In genomic region chr17:4675791-4676190, GRCh38 we compare ENCODE assay signal across 20 cellular contexts. TPM values are rescaled to one million over a fixed set of nuclear protein-coding genes. Genes with fewer than 3 reads are reported as not detected.
DNase-seq lines count a peak whose midpoint lies in the region; ATAC-seq lines count a peak whose summit lies in the region.
"Had no signal": no experiment of that assay in that cellular context is flagged by ENCODE, and none has a peak within 500 bp of the region (broad histone marks: within the 10 kb centered on the region; RNA-seq: fewer than 3 reads in every experiment).

No MANE protein-coding gene starts in this region.

- no peak for ATAC-seq in stimulated activated naive CD8-positive, alpha-beta T cell treated with anti-CD3 and anti-CD28 coated beads, Interleukin-15, Interleukin-2, amounts not matched to agents 100 U/mL and 50 U/mL, for 24 hours
- ATAC-seq in stimulated activated naive CD8-positive, alpha-beta T cell treated with anti-CD3 and anti-CD28 coated beads, Interleukin-15, amount 100 ng/mL, for 72 hours = no peak
- ATAC-seq in HG03175 (IDR thresholded peaks at IDR 0.05; ENCODE audit: unreplicated experiment) = no peak
- ATAC-seq: PC-3 had no signal

- intact Hi-C loops in activated CD4-positive, alpha-beta T cell treated with anti-CD3 and anti-CD28 coated beads, Interleukin-2, amount 10 ng/mL, durations not matched to agents 24 days and 14 days (cut with micrococcal nuclease) = no loop called here
- intact Hi-C loops in dendritic cell treated with granulocyte-macrophage colony-stimulating factor and Interleukin-4, amounts not matched to agents 40 ng/mL and 50 ng/mL, for 4 days (cut with micrococcal nuclease) = no loop called here

- H3K27ac Mint-ChIP-seq in activated CD4-positive, alpha-beta T cell treated with anti-CD3 and anti-CD28 coated beads, Interleukin-2, amount 10 ng/mL, durations not matched to agents 24 days and 14 days = no peak overlapping the region
- peak overlapping the region; percentile 36 for H3K27ac Mint-ChIP-seq in stimulated activated naive CD8-positive, alpha-beta T cell treated with anti-CD3 and anti-CD28 coated beads, Interleukin-15, Interleukin-2, amounts not matched to agents 100 ng/mL and 50 ng/mL, for 24 hours
- H3K27ac Mint-ChIP-seq in dendritic cell treated with granulocyte-macrophage colony-stimulating factor and Interleukin-4, amounts not matched to agents 40 ng/mL and 50 ng/mL, for 4 days = peak overlapping the region; percentile 91
- peak overlapping the region; percentile 1 to 34 for H3K27ac Mint-ChIP-seq in stimulated activated naive CD8-positive, alpha-beta T cell treated with anti-CD3 and anti-CD28 coated beads, Interleukin-15, amount 100 ng/mL, for 72 hours
- H3K27ac Mint-ChIP-seq: CD4-positive, CD25-positive, alpha-beta regulatory T cell had no signal

- H3K36me3 Mint-ChIP-seq in activated CD4-positive, alpha-beta T cell treated with anti-CD3 and anti-CD28 coated beads, Interleukin-2, amount 10 ng/mL, durations not matched to agents 24 days and 14 days (ENCODE audit: low read depth) = peaks cover 68% of the 10 kb centered on the region
- H3K36me3 Mint-ChIP-seq in stimulated activated naive CD8-positive, alpha-beta T cell treated with anti-CD3 and anti-CD28 coated beads, Interleukin-15, Interleukin-2, amounts not matched to agents 100 ng/mL and 50 ng/mL, for 24 hours (ENCODE audit: low read depth) = peaks cover 74% of the 10 kb centered on the region
- peaks cover 91% of the 10 kb centered on the region for H3K36me3 Mint-ChIP-seq in dendritic cell treated with granulocyte-macrophage colony-stimulating factor and Interleukin-4, amounts not matched to agents 40 ng/mL and 50 ng/mL, for 4 days (ENCODE audit: low read depth)

- H3K4me1 Mint-ChIP-seq in activated CD4-positive, alpha-beta T cell treated with anti-CD3 and anti-CD28 coated beads, Interleukin-2, amount 10 ng/mL, durations not matched to agents 24 days and 14 days = peaks cover 17% of the 10 kb centered on the region
- peaks cover 21% of the 10 kb centered on the region for H3K4me1 Mint-ChIP-seq in stimulated activated naive CD8-positive, alpha-beta T cell treated with anti-CD3 and anti-CD28 coated beads, Interleukin-15, Interleukin-2, amounts not matched to agents 100 ng/mL and 50 ng/mL, for 24 hours (ENCODE audit: low read depth)
- H3K4me1 Mint-ChIP-seq in dendritic cell treated with granulocyte-macrophage colony-stimulating factor and Interleukin-4, amounts not matched to agents 40 ng/mL and 50 ng/mL, for 4 days (ENCODE audit: low read depth) = peaks cover 96% of the 10 kb centered on the region
- H3K4me1 Mint-ChIP-seq in stimulated activated naive CD8-positive, alpha-beta T cell treated with anti-CD3 and anti-CD28 coated beads, Interleukin-15, amount 100 ng/mL, for 72 hours = peaks cover 26% of the 10 kb centered on the region

- peak; percentile 46 for DNase-seq in activated CD4-positive, alpha-beta T cell treated with anti-CD3 and anti-CD28 coated beads, Interleukin-2, amount 10 ng/mL, durations not matched to agents 24 days and 14 days
- DNase-seq in activated CD4-positive, alpha-beta T cell treated with anti-CD3 and anti-CD28 coated beads, Interleukin-2, amount 50 U/mL, for 48 hours = no peak
- DNase-seq in stimulated activated naive CD8-positive, alpha-beta T cell treated with anti-CD3 and anti-CD28 coated beads, Interleukin-15, Interleukin-2, amounts not matched to agents 100 U/mL and 50 U/mL, for 24 hours = no peak
- no peak for DNase-seq in stimulated activated naive CD8-positive, alpha-beta T cell treated with anti-CD3 and anti-CD28 coated beads, Interleukin-15, amount 100 ng/mL, for 72 hours
- DNase-seq in NAMALWA (ENCODE audit: low spot score) = no peak
- DNase-seq: CD4-positive, CD25-positive, alpha-beta regulatory T cell; H7; KBM-7; MG63; NCI-H2029; NCI-H446 treated with DMSO at 0.1 percent for 48 hours; NCI-H526; NCI-H82; NK-92 treated with Interleukin-12 subunit alpha and Interleukin-12 subunit beta, amount 100 ng/mL, for 24 hours; PC-3; SJCRH30 had no signal

- no peak overlapping the region for H3K4me3 Mint-ChIP-seq in activated CD4-positive, alpha-beta T cell treated with anti-CD3 and anti-CD28 coated beads, Interleukin-2, amount 10 ng/mL, durations not matched to agents 24 days and 14 days
- no peak overlapping the region for H3K4me3 Mint-ChIP-seq in stimulated activated naive CD8-positive, alpha-beta T cell treated with anti-CD3 and anti-CD28 coated beads, Interleukin-15, Interleukin-2, amounts not matched to agents 100 ng/mL and 50 ng/mL, for 24 hours
- no peak overlapping the region for H3K4me3 Mint-ChIP-seq in dendritic cell treated with granulocyte-macrophage colony-stimulating factor and Interleukin-4, amounts not matched to agents 40 ng/mL and 50 ng/mL, for 4 days
- H3K4me3 Mint-ChIP-seq in stimulated activated naive CD8-positive, alpha-beta T cell treated with anti-CD3 and anti-CD28 coated beads, Interleukin-15, amount 100 ng/mL, for 72 hours = no peak overlapping the region
- H3K4me3 Mint-ChIP-seq: CD4-positive, CD25-positive, alpha-beta regulatory T cell had no signal

- no peaks in the 10 kb centered on the region for H3K9me3 Mint-ChIP-seq in activated CD4-positive, alpha-beta T cell treated with anti-CD3 and anti-CD28 coated beads, Interleukin-2, amount 10 ng/mL, durations not matched to agents 24 days and 14 days
- H3K9me3 Mint-ChIP-seq in stimulated activated naive CD8-positive, alpha-beta T cell treated with anti-CD3 and anti-CD28 coated beads, Interleukin-15, Interleukin-2, amounts not matched to agents 100 ng/mL and 50 ng/mL, for 24 hours = no peaks in the 10 kb centered on the region
- H3K9me3 Mint-ChIP-seq in dendritic cell treated with granulocyte-macrophage colony-stimulating factor and Interleukin-4, amounts not matched to agents 40 ng/mL and 50 ng/mL, for 4 days = no peaks in the 10 kb centered on the region
- H3K9me3 Mint-ChIP-seq in stimulated activated naive CD8-positive, alpha-beta T cell treated with anti-CD3 and anti-CD28 coated beads, Interleukin-15, amount 100 ng/mL, for 72 hours = no peaks in the 10 kb centered on the region
- H3K9me3 Mint-ChIP-seq: CD4-positive, CD25-positive, alpha-beta regulatory T cell had no signal

- no peaks in the 10 kb centered on the region for H3K27me3 Mint-ChIP-seq in activated CD4-positive, alpha-beta T cell treated with anti-CD3 and anti-CD28 coated beads, Interleukin-2, amount 10 ng/mL, durations not matched to agents 24 days and 14 days
- H3K27me3 Mint-ChIP-seq in stimulated activated naive CD8-positive, alpha-beta T cell treated with anti-CD3 and anti-CD28 coated beads, Interleukin-15, Interleukin-2, amounts not matched to agents 100 ng/mL and 50 ng/mL, for 24 hours = no peaks in the 10 kb centered on the region
- H3K27me3 Mint-ChIP-seq in dendritic cell treated with granulocyte-macrophage colony-stimulating factor and Interleukin-4, amounts not matched to agents 40 ng/mL and 50 ng/mL, for 4 days = no peaks in the 10 kb centered on the region
- H3K27me3 Mint-ChIP-seq in stimulated activated naive CD8-positive, alpha-beta T cell treated with anti-CD3 and anti-CD28 coated beads, Interleukin-15, amount 100 ng/mL, for 72 hours = no peaks in the 10 kb centered on the region
- H3K27me3 Mint-ChIP-seq: CD4-positive, CD25-positive, alpha-beta regulatory T cell had no signal

RNA-seq across cellular contexts. Expression of gene PELP1, which starts 28.1 kb away (rescaled TPM):
- total RNA-seq in activated CD4-positive, alpha-beta T cell treated with anti-CD3 and anti-CD28 coated beads, Interleukin-2, amount 10 ng/mL, durations not matched to agents 24 days and 14 days = 140 and 141 TPM in 2 replicates

RNA-seq across cellular contexts. Expression of gene ALOX15, which starts 34.3 kb away (rescaled TPM):
- not detected in 2 replicates for total RNA-seq in activated CD4-positive, alpha-beta T cell treated with anti-CD3 and anti-CD28 coated beads, Interleukin-2, amount 10 ng/mL, durations not matched to agents 24 days and 14 days
- total RNA-seq: A172; CD4-positive, CD25-positive, alpha-beta regulatory T cell; PC-3 had no signal

RNA-seq across cellular contexts. Expression of gene ARRB2, which starts 34.6 kb away (rescaled TPM):
- 189 and 193 TPM in 2 replicates for total RNA-seq in activated CD4-positive, alpha-beta T cell treated with anti-CD3 and anti-CD28 coated beads, Interleukin-2, amount 10 ng/mL, durations not matched to agents 24 days and 14 days

RNA-seq across cellular contexts. Expression of gene MED11, which starts 55.4 kb away (rescaled TPM):
- 19.1 and 20.4 TPM in 2 replicates for total RNA-seq in activated CD4-positive, alpha-beta T cell treated with anti-CD3 and anti-CD28 coated beads, Interleukin-2, amount 10 ng/mL, durations not matched to agents 24 days and 14 days
